ENCODE assay signal across 23 cellular contexts in genomic region chr22:47215851-47216250, GRCh38.
"Had no signal": no experiment of that assay in that cellular context is flagged by ENCODE, and none has a peak within 500 bp of the region (broad histone marks: within the 10 kb centered on the region; RNA-seq: fewer than 3 reads in every experiment).

No MANE protein-coding gene starts in this region.

- H3K9me3 Mint-ChIP-seq: natural killer cell had no signal

- H3K9me3 ChIP-seq: esophagus muscularis mucosa, heart right ventricle, lower lobe of right lung, pancreas, prostate gland, right atrium auricular region, spleen, thyroid gland, vagina had no signal

- H3K4me3 ChIP-seq: esophagus muscularis mucosa, heart right ventricle, lower lobe of right lung, pancreas, prostate gland, right atrium auricular region, skin epidermis, spleen, thyroid gland, vagina had no signal

- H3K27me3 ChIP-seq: pancreas, right atrium auricular region, spleen, thyroid gland, vagina had no signal

- H3K36me3 Mint-ChIP-seq: natural killer cell had no signal

- H3K27ac ChIP-seq: esophagus muscularis mucosa, heart right ventricle, lower lobe of right lung, pancreas, prostate gland, right atrium auricular region, skin epidermis, spleen, thyroid gland, vagina had no signal

- ATAC-seq: heart right ventricle; left colon; left ventricle myocardium superior; lower lobe of right lung; natural killer cell; pancreas; stimulated activated naive CD8-positive, alpha-beta T cell treated with anti-CD3 and anti-CD28 coated beads, Interleukin-15, amount 100 ng/mL, for 72 hours had no signal

- H3K27me3 Mint-ChIP-seq: stimulated activated naive CD8-positive, alpha-beta T cell treated with anti-CD3 and anti-CD28 coated beads, Interleukin-15, amount 100 ng/mL, for 72 hours had no signal

- H3K4me1 Mint-ChIP-seq: natural killer cell had no signal

- H3K27ac Mint-ChIP-seq: dendritic cell treated with granulocyte-macrophage colony-stimulating factor and Interleukin-4, amounts not matched to agents 40 ng/mL and 50 ng/mL, for 4 days; natural killer cell; stimulated activated naive CD8-positive, alpha-beta T cell treated with anti-CD3 and anti-CD28 coated beads, Interleukin-15, amount 100 ng/mL, for 72 hours had no signal

- DNase-seq: effector memory CD4-positive, alpha-beta T cell; foreskin melanocyte; glutamatergic neuron; heart right ventricle; hippocampal formation; kidney glomerular epithelial cell; left colon; left ventricle myocardium superior; lower lobe of right lung; natural killer cell; occipital lobe; pancreas; stimulated activated naive CD4-positive, alpha-beta T cell; thyroid gland; trophoblast cell had no signal

- H3K36me3 ChIP-seq: esophagus muscularis mucosa, heart right ventricle, lower lobe of right lung, pancreas, prostate gland, right atrium auricular region, spleen, thyroid gland, vagina had no signal

- H3K4me1 ChIP-seq: esophagus muscularis mucosa, heart right ventricle, lower lobe of right lung, pancreas, prostate gland, right atrium auricular region, spleen, thyroid gland, vagina had no signal

- H3K4me3 Mint-ChIP-seq: dendritic cell treated with granulocyte-macrophage colony-stimulating factor and Interleukin-4, amounts not matched to agents 40 ng/mL and 50 ng/mL, for 4 days; natural killer cell; stimulated activated naive CD8-positive, alpha-beta T cell treated with anti-CD3 and anti-CD28 coated beads, Interleukin-15, amount 100 ng/mL, for 72 hours had no signal
